Comparison of ENCODE assay signal across 12 cellular contexts in genomic region chr4:121674696-121675095, GRCh38. TPM values are rescaled to one million over a fixed set of nuclear protein-coding genes. Genes with fewer than 3 reads are reported as not detected.
A peak's percentile ranks its signal among the peaks of the same experiment; 100 is the strongest.
DNase-seq lines count a peak whose midpoint lies in the region; ATAC-seq and TF ChIP-seq lines count a peak whose summit lies in the region.
"Had no signal": no experiment of that assay in that cellular context is flagged by ENCODE, and none has a peak within 500 bp of the region (broad histone marks: within the 10 kb centered on the region; RNA-seq: fewer than 3 reads in every experiment).

No MANE protein-coding gene starts in this region.

- H2BK15ac ChIP-seq in IMR-90 (ENCODE audit: low read depth, low read length) (no peak overlapping the region), mesenchymal stem cell (ENCODE audit: low read depth, poor library complexity, severe bottlenecking) (no peak overlapping the region)

- H3K14ac ChIP-seq in IMR-90 (replicated peaks; ENCODE audit: low read depth, low read length) (peak overlapping the region; percentile 55; the same call in 1 of the 2 replicates), mesenchymal stem cell (ENCODE audit: low read length in 2 of 2) (no peak overlapping the region)

- no peaks in the 10 kb centered on the region for H3F3A ChIP-seq in MM.1S (ENCODE audit: insufficient read depth, low read length)

- no peaks in the 10 kb centered on the region for H3K9me2 ChIP-seq in MM.1S (replicated peaks; ENCODE audit: insufficient read depth, low read length)

- H3K18ac ChIP-seq in IMR-90 (ENCODE audit: low read depth, low read length) = peak overlapping the region; percentile 35; the same call in 1 of the 2 replicates
- H3K18ac ChIP-seq in mesenchymal stem cell (ENCODE audit: low read depth in 1 of 2, low read length in 2 of 2) = no peak overlapping the region

- H3K27ac ChIP-seq in IMR-90 (ENCODE audit: insufficient read depth, low read length) (no peak overlapping the region), mesenchymal stem cell (ENCODE audit: low read length, poor library complexity, severe bottlenecking) (no peak overlapping the region), MM.1S (ENCODE audit: low read length) (no peak overlapping the region)
- H3K27ac ChIP-seq: A549 had no signal

- H3K27me3 ChIP-seq in IMR-90 (ENCODE audit: control insufficient read depth, insufficient read depth, low read length) (no peaks in the 10 kb centered on the region), mesenchymal stem cell (ENCODE audit: control insufficient read depth in 1 of 2, insufficient read depth in 1 of 2, low read length in 2 of 2) (no peaks in the 10 kb centered on the region), MM.1S (replicated peaks; ENCODE audit: insufficient read depth, low read length) (no peaks in the 10 kb centered on the region)

- H4K20me1 ChIP-seq in IMR-90 (ENCODE audit: insufficient read depth, low read length) (peaks cover 64% of the 10 kb centered on the region; the same call in 1 of the 2 replicates), MM.1S (ENCODE audit: insufficient read depth, low read length) (no peaks in the 10 kb centered on the region; the same call in 1 of the 2 replicates)

- no peak overlapping the region for H2BK120ac ChIP-seq in IMR-90 (ENCODE audit: low read depth, low read length)
- no peak overlapping the region for H2BK120ac ChIP-seq in mesenchymal stem cell (ENCODE audit: low read depth, low read length)

- dilution Hi-C loops in IMR-90 (cut with HindIII; ENCODE audit: low sequenced_read_pairs, unreplicated experiment) = no loop called here

- no peak overlapping the region for H2AK9ac ChIP-seq in IMR-90 (replicated peaks; ENCODE audit: low read depth, low read length, poor library complexity)

- H2BK5ac ChIP-seq in IMR-90 (ENCODE audit: low read depth, low read length, poor library complexity, severe bottlenecking) (peak overlapping the region; percentile 18), mesenchymal stem cell (ENCODE audit: low read depth, low read length, poor library complexity, severe bottlenecking) (no peak overlapping the region)

- H3K36me3 ChIP-seq in IMR-90 (ENCODE audit: control insufficient read depth, insufficient read depth, low read length) = peaks cover 46% of the 10 kb centered on the region
- H3K36me3 ChIP-seq in mesenchymal stem cell (ENCODE audit: control insufficient read depth in 1 of 2, insufficient read depth in 2 of 2, low read depth in 1 of 2, low read length in 2 of 2) = peaks cover 7 to 97% of the 10 kb centered on the region in 2 experiments
- H3K36me3 ChIP-seq in MM.1S (replicated peaks; ENCODE audit: insufficient read depth, low read length) = peaks cover 7% of the 10 kb centered on the region

- H3K79me1 ChIP-seq in IMR-90 (ENCODE audit: low read depth in 1 of 2, low read length in 2 of 2) (peaks cover 19 to 59% of the 10 kb centered on the region in 2 experiments), mesenchymal stem cell (replicated peaks; ENCODE audit: low read length, poor library complexity, severe bottlenecking) (peaks cover 2% of the 10 kb centered on the region)

- DNase-seq in IMR-90 (no peak), SK-N-DZ (ENCODE audit: low spot score) (peak; percentile 11), mesenchymal stem cell (no peak), T-helper 9 cell (no peak), cerebellum (ENCODE audit: low spot score) (no peak), MM.1S (no peak)
- DNase-seq: CD8-positive, alpha-beta T cell; COR-L47; DMS53; GF-D8 had no signal

- H4K8ac ChIP-seq in IMR-90 (ENCODE audit: low read depth in 2 of 2, low read length in 2 of 2) = no peak overlapping the region
- H4K8ac ChIP-seq in mesenchymal stem cell (ENCODE audit: low read length) = no peak overlapping the region

- no peak overlapping the region for H3K4me3 ChIP-seq in IMR-90 (ENCODE audit: insufficient read depth, low read depth, low read length)
- no peak overlapping the region for H3K4me3 ChIP-seq in mesenchymal stem cell (ENCODE audit: insufficient read depth in 1 of 2, low read depth in 1 of 2, low read length in 2 of 2)
- H3K4me3 ChIP-seq in MM.1S (ENCODE audit: low read length) = no peak overlapping the region
- H3K4me3 ChIP-seq: A549, HAP-1 had no signal

- H3K9me3 ChIP-seq in IMR-90 (ENCODE audit: control insufficient read depth, insufficient read depth, low read length) = no peaks in the 10 kb centered on the region
- no peaks in the 10 kb centered on the region for H3K9me3 ChIP-seq in mesenchymal stem cell (ENCODE audit: control insufficient read depth, low read length)
- H3K9me3 ChIP-seq in MM.1S (replicated peaks; ENCODE audit: insufficient read depth, low read length) = no peaks in the 10 kb centered on the region
- H3K9me3 ChIP-seq: A549, HAP-1 had no signal

- no peak overlapping the region for H2BK20ac ChIP-seq in IMR-90 (ENCODE audit: low read depth, low read length)

- no peak for TF ChIP-seq RAD21 in IMR-90 (IDR thresholded peaks at IDR 0.05; ENCODE audit: low read length)

- H2AK5ac ChIP-seq in IMR-90 (ENCODE audit: low read depth, low read length) = no peak overlapping the region
- no peak overlapping the region for H2AK5ac ChIP-seq in mesenchymal stem cell (ENCODE audit: low read length, severe bottlenecking)

- TF ChIP-seq CTCF in IMR-90 (conservative IDR thresholded peaks at IDR 0.05; ENCODE audit: low read depth, low read length) (no peak), MM.1S (IDR thresholded peaks at IDR 0.05; ENCODE audit: low read length) (no peak)

- no peak for ATAC-seq in IMR-90 (ENCODE audit: low read depth)
- ATAC-seq: CD8-positive, alpha-beta T cell had no signal

- no peak overlapping the region for H2BK12ac ChIP-seq in mesenchymal stem cell (ENCODE audit: low read length in 2 of 2)

- POLR2A ChIA-PET in IMR-90 (lab: Charles Lee; ENCODE audit: unreplicated experiment) = no interaction called here

- H3K79me2 ChIP-seq in MM.1S (ENCODE audit: low read length) = no peaks in the 10 kb centered on the region

- H2AFZ ChIP-seq in IMR-90 (replicated peaks; ENCODE audit: low read length, poor library complexity) = no peak overlapping the region
- H2AFZ ChIP-seq in mesenchymal stem cell (ENCODE audit: low read depth, low read length) = no peak overlapping the region
- no peak overlapping the region for H2AFZ ChIP-seq in MM.1S (ENCODE audit: low read length)

- no peak overlapping the region for H3K56ac ChIP-seq in IMR-90 (ENCODE audit: extremely low read depth, insufficient read depth, low read length)

- CTCF ChIA-PET in IMR-90 (lab: Yijun Ruan, JAX) = no interaction called here

- H4K5ac ChIP-seq in IMR-90 (ENCODE audit: low read depth, low read length) = no peak overlapping the region; the same call in 1 of the 2 replicates

- no TSS peak for BruUV-seq in IMR-90 (replicated peaks; lab: Mats Ljungman, UMichigan)

- no peak overlapping the region for H3K4ac ChIP-seq in IMR-90 (ENCODE audit: low read depth, low read length)
- no peak overlapping the region for H3K4ac ChIP-seq in mesenchymal stem cell (ENCODE audit: low read depth in 1 of 2, low read length in 2 of 2)

- in situ Hi-C loops in IMR-90 (cut with MboI; ENCODE audit: low sequenced_read_pairs) = loop anchor here (5.0 kb wide), 1 partner anchor 63 kb away; no protein-coding TSS in a partner anchor

- intact Hi-C loops in IMR-90 (cut with micrococcal nuclease) = no loop called here

- H3K4me2 ChIP-seq in IMR-90 (ENCODE audit: low read depth, low read length) (no peak overlapping the region), mesenchymal stem cell (ENCODE audit: low read length, poor library complexity, severe bottlenecking) (no peak overlapping the region), MM.1S (ENCODE audit: low read depth, low read length) (no peak overlapping the region)
- H3K4me2 ChIP-seq: A549 had no signal

- WGBS in IMR-90 (ENCODE audit: extremely low coverage in 2 of 2, insufficient read length in 1 of 2), 2 experiments = no CpG with 5 or more reads among the region's 2 CpGs
- no CpG with 5 or more reads among the region's 2 CpGs for WGBS in mesenchymal stem cell

- H3K9me1 ChIP-seq in IMR-90 (ENCODE audit: insufficient read depth, low read length) = peaks cover 10% of the 10 kb centered on the region

- TF ChIP-seq POLR2A in IMR-90 (IDR thresholded peaks at IDR 0.05; ENCODE audit: low read depth, low read length) = no peak

- H3K23ac ChIP-seq in IMR-90 (ENCODE audit: low read depth, low read length) (no peak overlapping the region), mesenchymal stem cell (ENCODE audit: low read length in 2 of 2) (no peak overlapping the region)

- H3K4me1 ChIP-seq in IMR-90 (ENCODE audit: control insufficient read depth, insufficient read depth, low read length) (peaks cover 20% of the 10 kb centered on the region), mesenchymal stem cell (ENCODE audit: control insufficient read depth, insufficient read depth, low read depth, low read length) (peaks cover 9% of the 10 kb centered on the region), MM.1S (ENCODE audit: low read length) (no peaks in the 10 kb centered on the region)
- H3K4me1 ChIP-seq: A549, HAP-1 had no signal

- H3K9ac ChIP-seq in IMR-90 (ENCODE audit: low read depth, low read length) (no peak overlapping the region), mesenchymal stem cell (ENCODE audit: low read length) (peak overlapping the region; percentile 10), MM.1S (ENCODE audit: low read length) (no peak overlapping the region)

- H4K91ac ChIP-seq in IMR-90 (ENCODE audit: insufficient read depth, low read depth, low read length) (no peak overlapping the region), mesenchymal stem cell (ENCODE audit: low read length) (no peak overlapping the region)

TF ChIP-seq in IMR-90, 13 proteins besides CTCF, POLR2A, EP300 and RAD21 (continues in another document):
- no peak for TF ChIP-seq RFX5 (IDR thresholded peaks at IDR 0.05; ENCODE audit: low read depth, low read length)
- TF ChIP-seq MAZ (IDR thresholded peaks at IDR 0.05; ENCODE audit: borderline replicate concordance, low read depth, low read length) = no peak
- TF ChIP-seq USF2 (IDR thresholded peaks at IDR 0.05; ENCODE audit: low read depth, low read length) = no peak
- no peak for TF ChIP-seq MXI1 (IDR thresholded peaks at IDR 0.05; ENCODE audit: borderline replicate concordance, low read depth, low read length)
- TF ChIP-seq NFE2L2 (IDR thresholded peaks at IDR 0.05; ENCODE audit: low read depth, low read length) = no peak

RNA-seq across cellular contexts. Expression of gene ANXA5, which starts 22.1 kb away (rescaled TPM):
- 780 and 1,163 TPM in 2 replicates for total RNA-seq in IMR-90 (2012; rRNA removed)
- 1,191 and 1,448 TPM in 2 replicates for polyA plus RNA-seq in IMR-90 (2012; rRNA removed)
- polyA plus RNA-seq in IMR-90 (2012; cell fraction: cytosol; rRNA removed) = 601 and 625 TPM in 2 replicates
- polyA plus RNA-seq in IMR-90 (2012; cell fraction: nucleus; rRNA removed; ENCODE audit: low replicate concordance) = 243 and 845 TPM in 2 replicates
- polyA plus RNA-seq in SK-N-DZ (2014; cell fraction: cytosol; rRNA removed) = 35.5 and 43.6 TPM in 2 replicates
- 27.1 and 29.5 TPM in 2 replicates for polyA plus RNA-seq in SK-N-DZ (2014; cell fraction: nucleus; rRNA removed)
- 578 TPM for polyA plus RNA-seq in mesenchymal stem cell (2013, experiment 1 of 2)
- 600 TPM for polyA plus RNA-seq in mesenchymal stem cell (2013, experiment 2 of 2)
- 57.4 TPM for total RNA-seq in cerebellum

Comparison
In these comparisons a context has a peak if more than half of its experiments do, and no peak if none do; other contexts are left out.
1. RNA of gene ANXA5, which starts 22.1 kb away (total RNA-seq): 780 to 1,163 TPM in IMR-90; 57.4 TPM in cerebellum (single experiment); every median in the first group is over 10 times any median in the second.